Comparison of ENCODE assay signal across 8 cellular contexts in genomic region chr22:45310331-45311032, GRCh38. TPM values are rescaled to one million over a fixed set of nuclear protein-coding genes. Genes with fewer than 3 reads are reported as not detected.
DNase-seq lines count a peak whose midpoint lies in the region; ATAC-seq lines count a peak whose summit lies in the region.

No MANE protein-coding gene starts in this region.

- peak overlapping the region; percentile 90 for H3K4me3 Mint-ChIP-seq in activated T-cell treated with anti-CD3 and anti-CD28 coated beads, Interleukin-2, amount 50 U/mL, for 4 hours

- DNase-seq in NCI-H1417 (lab: John Stamatoyannopoulos, UW) (peak in 2 of 3 experiments; percentile 22 to 45), NCI-H1417 treated with DMSO at 0.1 percent for 48 hours (lab: John Stamatoyannopoulos, UW) (no peak), left cardiac atrium (peak; percentile 34), GM19240 (ENCODE audit: insufficient read length, low spot score) (no peak), A172 (ENCODE audit: low spot score) (no peak), NCI-H510A treated with DMSO at 0.1 percent for 48 hours (lab: John Stamatoyannopoulos, UW) (no peak)
- no peak for DNase-seq in activated T-cell treated with anti-CD3 and anti-CD28 coated beads, Interleukin-2, amount 50 U/mL, for 4 hours

- H3K4me3 ChIP-seq in skeletal muscle tissue (ENCODE audit: low read length in 3 of 3), result peak overlapping the region; percentile 74 to 83 (median 82)

- no peaks in the 10 kb centered on the region for H3K27me3 ChIP-seq in skeletal muscle tissue (ENCODE audit: control insufficient read depth in 3 of 3, insufficient read depth in 3 of 3, low read length in 3 of 3)

- peaks cover 26 to 35% (median 32%) of the 10 kb centered on the region in 3 donors for H3K4me1 ChIP-seq in skeletal muscle tissue (ENCODE audit: control insufficient read depth in 3 of 3, insufficient read depth in 3 of 3, low read length in 3 of 3)

- peak overlapping the region; percentile 80 to 91 (median 81) for H3K9ac ChIP-seq in skeletal muscle tissue (ENCODE audit: low read depth in 1 of 3, low read length in 3 of 3)

- peak overlapping the region; percentile 72 for H3K27ac ChIP-seq in skeletal muscle tissue (ENCODE audit: low read depth, low read length)

- H3K9me3 ChIP-seq in skeletal muscle tissue (ENCODE audit: control insufficient read depth in 3 of 3, low read length in 3 of 3), result no peaks in the 10 kb centered on the region

- intact Hi-C loops in left cardiac atrium (cut with DNase I), result no loop called here

- no peak for ATAC-seq in activated T-cell treated with anti-CD3 and anti-CD28 coated beads, Interleukin-2, amount 50 U/mL, for 4 hours
- ATAC-seq in left cardiac atrium, result no peak

- peaks cover 0 to 4% (median 0%) of the 10 kb centered on the region in 3 donors for H3K36me3 ChIP-seq in skeletal muscle tissue (ENCODE audit: control insufficient read depth in 3 of 3, insufficient read depth in 3 of 3, low read length in 3 of 3)

- no peaks in the 10 kb centered on the region for H3K27me3 Mint-ChIP-seq in activated T-cell treated with anti-CD3 and anti-CD28 coated beads, Interleukin-2, amount 50 U/mL, for 4 hours (ENCODE audit: low read depth)

- H3K4me1 Mint-ChIP-seq in activated T-cell treated with anti-CD3 and anti-CD28 coated beads, Interleukin-2, amount 50 U/mL, for 4 hours (ENCODE audit: low read depth), result peaks cover 52% of the 10 kb centered on the region

- H3K36me3 Mint-ChIP-seq in activated T-cell treated with anti-CD3 and anti-CD28 coated beads, Interleukin-2, amount 50 U/mL, for 4 hours (ENCODE audit: insufficient read depth), result peaks cover 14% of the 10 kb centered on the region

- no peaks in the 10 kb centered on the region for H3K9me3 Mint-ChIP-seq in activated T-cell treated with anti-CD3 and anti-CD28 coated beads, Interleukin-2, amount 50 U/mL, for 4 hours

RNA-seq across cellular contexts. Expression of gene FAM118A, which starts 0.7 kb away (rescaled TPM):
- total RNA-seq in activated T-cell treated with anti-CD3 and anti-CD28 coated beads, Interleukin-2, amount 50 U/mL, for 4 hours, result 10 to 100 TPM; 23.4 to 60.3 (median 27.5) TPM
- total RNA-seq in left cardiac atrium (10 to 100 TPM; 20.9 to 23.5 TPM), skeletal muscle tissue (17.2 TPM)
- total RNA-seq in A172 (2014; rRNA removed; shearing (Covaris generic)), result 20.8 and 21.8 TPM in 2 replicates

RNA-seq across cellular contexts. Expression of gene UPK3A, which starts 25.7 kb away (rescaled TPM):
- total RNA-seq in activated T-cell treated with anti-CD3 and anti-CD28 coated beads, Interleukin-2, amount 50 U/mL, for 4 hours, result not detected
- total RNA-seq in left cardiac atrium, result under 1 TPM in 1 of 2 donors, not detected in 1; 0.29 TPM
- total RNA-seq in skeletal muscle tissue, result not detected
- not detected in 2 replicates for total RNA-seq in A172 (2014; rRNA removed; shearing (Covaris generic))

Comparison
In these comparisons a context has a peak if more than half of its experiments do, and no peak if none do; other contexts are left out.
1. DNase-seq: peak in NCI-H1417 (2 of 3) and left cardiac atrium (single experiment); none in NCI-H1417 treated with DMSO at 0.1 percent for 48 hours (single experiment), activated T-cell treated with anti-CD3 and anti-CD28 coated beads, Interleukin-2, amount 50 U/mL, for 4 hours (single experiment), GM19240 (single experiment), A172 (single experiment) and NCI-H510A treated with DMSO at 0.1 percent for 48 hours (single experiment).